In the genomic region with DNA sequence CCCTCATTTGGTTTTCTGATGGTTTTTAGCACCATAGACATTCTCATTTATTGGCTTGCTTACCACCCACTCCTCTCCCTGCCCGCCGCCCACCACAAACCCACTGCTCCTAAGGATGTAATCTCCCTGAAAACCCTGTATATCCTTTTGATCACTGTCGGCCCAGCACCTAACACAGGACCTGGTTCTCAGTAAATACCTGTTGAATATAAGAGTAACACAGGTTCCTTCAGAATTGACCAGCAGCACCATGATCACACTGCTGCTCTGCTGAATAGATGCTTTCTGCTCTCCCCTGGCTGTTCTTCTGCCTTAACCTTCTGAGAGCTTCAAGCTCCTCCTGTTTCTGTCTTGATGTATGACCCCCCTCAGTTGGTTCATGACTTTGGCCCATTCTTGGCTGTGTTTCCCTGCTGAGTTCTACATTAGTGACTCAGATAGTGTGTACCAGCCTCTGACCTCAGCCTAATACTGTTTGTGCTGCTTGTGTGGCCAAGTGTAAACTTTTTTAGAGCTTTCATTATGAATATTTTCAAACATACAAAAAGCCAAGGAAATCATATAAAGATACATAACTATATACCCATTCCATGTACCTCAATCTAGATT, we compare ENCODE assay signal across 14 cellular contexts.
"Had no signal": no experiment of that assay in that cellular context is flagged by ENCODE, and none has a peak within 500 bp of the region (broad histone marks: within the 10 kb centered on the region; RNA-seq: fewer than 3 reads in every experiment).

No MANE protein-coding gene starts in this region.

- H3K4me3 ChIP-seq: breast epithelium, gastroesophageal sphincter, heart right ventricle, pancreas, thyroid gland had no signal

- ATAC-seq: gastroesophageal sphincter; pancreas; stimulated activated effector memory CD8-positive, alpha-beta T cell treated with anti-CD3 and anti-CD28 coated beads, Interleukin-12 subunit alpha, Interleukin-12 subunit beta, amount 100 ng/mL, for 72 hours; T-cell had no signal

- H3K4me1 ChIP-seq: breast epithelium, gastroesophageal sphincter, pancreas, thyroid gland had no signal

- H3K36me3 ChIP-seq: breast epithelium, gastroesophageal sphincter, heart right ventricle, pancreas, thyroid gland had no signal

- DNase-seq: activated CD4-positive, alpha-beta memory T cell treated with anti-CD3 and anti-CD28 coated beads, Interleukin-2, amount 10 ng/mL, durations not matched to agents 7 days and 5 days; activated CD4-positive, alpha-beta T cell treated with anti-CD3 and anti-CD28 coated beads for 4 hours; activated effector memory CD4-positive, alpha-beta T cell treated with anti-CD3 and anti-CD28 coated beads, Interleukin-2, amount 50 U/mL, for 16 hours; activated T-cell treated with anti-CD3 and anti-CD28 coated beads, Interleukin-2, amount 50 U/mL, for 48 hours; effector memory CD4-positive, alpha-beta T cell; heart right ventricle; naive B cell; pancreas; T-cell; T-helper 9 cell; thyroid gland had no signal

- H3K27ac ChIP-seq: breast epithelium, gastroesophageal sphincter, heart right ventricle, pancreas, thyroid gland had no signal

- H3K9me3 ChIP-seq: breast epithelium, gastroesophageal sphincter, heart right ventricle, pancreas, thyroid gland had no signal

- H3K27me3 ChIP-seq: gastroesophageal sphincter, heart right ventricle, thyroid gland had no signal
